Comparison of ENCODE assay signal across 8 cellular contexts in genomic region chr16:67248401-67249177, GRCh38. TPM values are rescaled to one million over a fixed set of nuclear protein-coding genes. Genes with fewer than 3 reads are reported as not detected.
DNase-seq lines count a peak whose midpoint lies in the region; ATAC-seq and TF ChIP-seq lines count a peak whose summit lies in the region.

Gene SLC9A5 (plus strand): TSS chr16:67248979. CDS start chr16:67249015, 36 bp downstream.

- peaks cover 0 to 4% (median 0%) of the 10 kb centered on the region in 3 donors for H3K36me3 Mint-ChIP-seq in CD8-positive, alpha-beta memory T cell
- peaks cover 25% of the 10 kb centered on the region for H3K36me3 Mint-ChIP-seq in activated T-helper 17 cell treated with anti-CD3 and anti-CD28 coated beads, Interleukin-2, amount 50 U/mL, for 72 hours (ENCODE audit: low read depth)

- H3K4me3 Mint-ChIP-seq in CD8-positive, alpha-beta memory T cell: peak within 1 kb of the TSS; percentile 82 to 97 (median 91)
- H3K4me3 Mint-ChIP-seq in activated T-helper 17 cell treated with anti-CD3 and anti-CD28 coated beads, Interleukin-2, amount 50 U/mL, for 72 hours: peak within 1 kb of the TSS; percentile 99

- peaks cover 45% of the 10 kb centered on the region for H3K4me1 ChIP-seq in CD8-positive, alpha-beta memory T cell (ENCODE audit: insufficient read depth, low read length)
- H3K4me1 ChIP-seq in left ventricle myocardium inferior: peaks cover 60% of the 10 kb centered on the region

- peak within 1 kb of the TSS; percentile 29 for H3K27ac ChIP-seq in CD8-positive, alpha-beta memory T cell (ENCODE audit: low read depth, low read length)
- H3K27ac ChIP-seq in left ventricle myocardium inferior (replicated peaks): peak within 1 kb of the TSS; percentile 98

- no peak for ATAC-seq in activated T-helper 17 cell treated with anti-CD3 and anti-CD28 coated beads, Interleukin-2, amount 50 U/mL, for 72 hours (replicated peaks)
- ATAC-seq in GM18868 (IDR thresholded peaks at IDR 0.05; ENCODE audit: unreplicated experiment) (no peak), GM21423 (IDR thresholded peaks at IDR 0.05; ENCODE audit: unreplicated experiment) (no peak), GM21576 (IDR thresholded peaks at IDR 0.05; ENCODE audit: unreplicated experiment) (no peak)

- H3K27me3 Mint-ChIP-seq in CD8-positive, alpha-beta memory T cell: no peaks in the 10 kb centered on the region
- peaks cover 3% of the 10 kb centered on the region for H3K27me3 Mint-ChIP-seq in activated T-helper 17 cell treated with anti-CD3 and anti-CD28 coated beads, Interleukin-2, amount 50 U/mL, for 72 hours

- CTCF ChIA-PET in CD8-positive, alpha-beta memory T cell (lab: Charles Lee): interaction anchor here (1.2 to 1.3 kb wide), 2 partner anchors 13 to 56 kb away, joined by 3 to 4 read pairs; partner anchors contain the start of gene E2F4
- CTCF ChIA-PET in HEK293T (lab: Yijun Ruan, JAX): interaction anchor here (0.6 to 2.7 kb wide), 2 partner anchors 12 to 380 kb away, joined by 3 to 10 read pairs; no protein-coding TSS in a partner anchor

- H3K4me3 ChIP-seq in CD8-positive, alpha-beta memory T cell (ENCODE audit: low read length): peak within 1 kb of the TSS; percentile 73
- peak within 1 kb of the TSS; percentile 88 for H3K4me3 ChIP-seq in left ventricle myocardium inferior
- H3K4me3 ChIP-seq in skeletal muscle cell (ENCODE audit: low read depth, low read length): peak within 1 kb of the TSS; percentile 91

- no peaks in the 10 kb centered on the region for H3K9me3 ChIP-seq in CD8-positive, alpha-beta memory T cell (ENCODE audit: low read length)
- no peaks in the 10 kb centered on the region for H3K9me3 ChIP-seq in left ventricle myocardium inferior (replicated peaks)

- POLR2A ChIA-PET in CD8-positive, alpha-beta memory T cell (lab: Charles Lee): interaction anchor here (0.5 to 2.0 kb wide), 3 partner anchors 22 to 750 kb away, joined by 3 to 5 read pairs (median 3); partner anchors contain the start of gene TMEM208
- POLR2A ChIA-PET in HEK293T (lab: Yijun Ruan, JAX): interaction anchor here (0.8 to 5.3 kb wide), 15 partner anchors 11 to 179 kb away, joined by 3 to 41 read pairs (median 3); partner anchors contain the start of genes PLEKHG4 and TMEM208

- TF ChIP-seq CTCF in left ventricle myocardium inferior (IDR thresholded peaks at IDR 0.05; ENCODE audit: borderline replicate concordance): peak; percentile 38

- peak within 1 kb of the TSS; percentile 54 to 97 (median 90) for H3K27ac Mint-ChIP-seq in CD8-positive, alpha-beta memory T cell
- peak within 1 kb of the TSS; percentile 94 for H3K27ac Mint-ChIP-seq in activated T-helper 17 cell treated with anti-CD3 and anti-CD28 coated beads, Interleukin-2, amount 50 U/mL, for 72 hours

- H3K36me3 ChIP-seq in CD8-positive, alpha-beta memory T cell (ENCODE audit: insufficient read depth, low read length): no peaks in the 10 kb centered on the region
- H3K36me3 ChIP-seq in left ventricle myocardium inferior: no peaks in the 10 kb centered on the region

- H3K27me3 ChIP-seq in CD8-positive, alpha-beta memory T cell (ENCODE audit: insufficient read depth, low read length, poor library complexity, severe bottlenecking): no peaks in the 10 kb centered on the region
- peaks cover 15% of the 10 kb centered on the region for H3K27me3 ChIP-seq in left ventricle myocardium inferior (ENCODE audit: low read depth)

- intact Hi-C loops in left ventricle myocardium inferior (cut with micrococcal nuclease): no loop called here

- peak; percentile 17 to 54 (median 30) for DNase-seq in CD8-positive, alpha-beta memory T cell
- peak; percentile 46 for DNase-seq in HEK293T (ENCODE audit: extremely low spot score)
- peak; percentile 32 for DNase-seq in left ventricle myocardium inferior
- no peak for DNase-seq in skeletal muscle cell (ENCODE audit: low read depth)

- peaks cover 31 to 54% (median 50%) of the 10 kb centered on the region in 3 donors for H3K4me1 Mint-ChIP-seq in CD8-positive, alpha-beta memory T cell
- H3K4me1 Mint-ChIP-seq in activated T-helper 17 cell treated with anti-CD3 and anti-CD28 coated beads, Interleukin-2, amount 50 U/mL, for 72 hours: peaks cover 30% of the 10 kb centered on the region

- H3K9me3 Mint-ChIP-seq in CD8-positive, alpha-beta memory T cell: no peaks in the 10 kb centered on the region
- no peaks in the 10 kb centered on the region for H3K9me3 Mint-ChIP-seq in activated T-helper 17 cell treated with anti-CD3 and anti-CD28 coated beads, Interleukin-2, amount 50 U/mL, for 72 hours

TF ChIP-seq in HEK293T, 16 proteins besides CTCF, POLR2A, EP300 and RAD21:
- TF ChIP-seq PKNOX1 (IDR thresholded peaks at IDR 0.05): no peak
- TF ChIP-seq L3MBTL2 (conservative IDR thresholded peaks at IDR 0.05): peak; percentile 70
- no peak for TF ChIP-seq ZNF384 (IDR thresholded peaks at IDR 0.05)

RNA-seq across cellular contexts. Expression of gene SLC9A5, which starts in this region (rescaled TPM):
- 1 to 10 TPM; 5.2 TPM for total RNA-seq in CD8-positive, alpha-beta memory T cell
- not detected for polyA plus RNA-seq in CD8-positive, alpha-beta memory T cell
- 10 to 100 TPM in 1 of 2 donors, 1 to 10 TPM in 1; 3.5 to 15.7 TPM for total RNA-seq in activated T-helper 17 cell treated with anti-CD3 and anti-CD28 coated beads, Interleukin-2, amount 50 U/mL, for 72 hours
- total RNA-seq in left ventricle myocardium inferior: 1.3 TPM
